8 cellular contexts compared by ENCODE assay signal in the genomic region with DNA sequence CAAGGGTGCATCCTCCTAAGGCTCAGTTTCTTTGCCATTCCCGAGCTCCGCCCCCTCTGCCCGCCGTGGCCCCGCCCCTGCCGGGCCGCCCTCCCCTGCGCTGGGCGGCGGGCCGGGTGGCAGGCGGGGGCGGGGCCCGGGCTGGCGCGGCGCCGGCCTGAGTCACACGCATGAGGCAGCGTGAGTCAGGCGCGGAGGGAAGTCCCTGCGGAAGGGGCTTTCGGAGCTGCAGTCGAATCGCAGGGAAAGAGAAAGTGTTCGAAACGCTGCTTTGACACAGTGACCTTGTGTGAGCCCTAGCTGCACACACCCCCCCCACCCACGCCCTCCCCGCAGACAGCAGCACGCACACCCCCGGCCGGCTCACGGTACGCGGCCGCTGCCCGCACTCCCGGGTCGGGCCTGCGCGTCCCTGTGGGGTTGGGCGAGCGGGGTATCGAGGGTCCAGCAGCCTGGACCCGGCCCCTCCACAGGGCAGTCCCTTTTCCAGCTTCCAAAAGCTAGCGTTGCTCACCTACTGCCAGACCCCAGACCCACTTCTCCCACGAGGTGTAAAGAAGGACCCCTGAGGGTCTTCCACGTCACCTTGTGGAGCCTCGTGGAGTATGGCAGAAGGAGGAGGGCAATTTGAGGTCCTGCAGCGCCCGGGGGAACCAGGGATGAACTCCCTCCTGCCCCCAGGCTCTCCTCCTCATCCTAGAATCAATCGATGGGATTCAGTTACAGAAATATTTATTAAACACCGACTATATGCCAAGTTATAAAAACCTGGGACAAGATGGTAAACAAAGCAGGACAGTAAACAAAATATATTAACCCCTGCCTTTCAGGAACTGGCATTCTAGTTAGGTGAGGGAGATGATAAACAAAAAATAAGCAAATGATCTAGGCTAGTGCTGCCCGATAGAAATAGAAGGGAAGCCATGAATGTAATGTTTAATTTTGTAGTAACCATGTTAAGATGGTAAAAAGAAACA. TPM values are rescaled to one million over a fixed set of nuclear protein-coding genes. Genes with fewer than 3 reads are reported as not detected.
DNase-seq lines count a peak whose midpoint lies in the region; ATAC-seq and TF ChIP-seq lines count a peak whose summit lies in the region.

No MANE protein-coding gene starts in this region.

- peak overlapping the region; percentile 76 for H2AFZ ChIP-seq in OCI-LY1 (ENCODE audit: low read length)

- H3K36me3 ChIP-seq in OCI-LY1 (ENCODE audit: insufficient read depth, low read length), result no peaks in the 10 kb centered on the region
- no peaks in the 10 kb centered on the region for H3K36me3 ChIP-seq in mucosa of descending colon (ENCODE audit: low read depth)

- H3K4me1 ChIP-seq in OCI-LY1 (ENCODE audit: insufficient read depth, low read length, severe bottlenecking), result peaks cover 44% of the 10 kb centered on the region
- no peaks in the 10 kb centered on the region for H3K4me1 ChIP-seq in mucosa of descending colon (ENCODE audit: low read depth)

- H3K9me2 ChIP-seq in OCI-LY1 (ENCODE audit: low read depth, low read length), result no peaks in the 10 kb centered on the region

- no peak overlapping the region for H3K27ac ChIP-seq in OCI-LY1 (ENCODE audit: low read depth, low read length, poor library complexity, severe bottlenecking)

- H3K9ac ChIP-seq in OCI-LY1 (ENCODE audit: low read length), result peak overlapping the region; percentile 74

- in situ Hi-C loops in Caki2 (cut with HindIII; ENCODE audit: low pct_unique_long_range_greater_than_20kb, low sequenced_read_pairs), result no loop called here

- TF ChIP-seq CTCF in OCI-LY1 (IDR thresholded peaks at IDR 0.05; ENCODE audit: low read length) (no peak), epithelial cell of esophagus (IDR thresholded peaks at IDR 0.05; ENCODE audit: insufficient read depth, low read depth, low read length, missing control alignments) (no peak), mucosa of descending colon (IDR thresholded peaks at IDR 0.05) (no peak)

- intact Hi-C loops in mucosa of descending colon (cut with DNase I, micrococcal nuclease), result no loop called here

- peak; percentile 87 for DNase-seq in Caki2 (ENCODE audit: low read depth)
- DNase-seq in HUDEP-2 (lab: John Stamatoyannopoulos, UW; ENCODE audit: unreplicated experiment in 76 of 76), result peak in 74 of 76 experiments; percentile 70 to 98 (median 93)
- peak; percentile 93 for DNase-seq in activated T-cell treated with anti-CD3 and anti-CD28 coated beads for 24 hours (ENCODE audit: low read depth)
- peak; percentile 95 for DNase-seq in epithelial cell of esophagus (ENCODE audit: low read depth)
- DNase-seq in mucosa of descending colon, result peak; percentile 95 to 97 (median 96)
- DNase-seq in stimulated activated CD8-positive, alpha-beta memory T cell treated with anti-CD3 and anti-CD28 coated beads, Interleukin-4, amount 100 ng/mL, for 1 hour (ENCODE audit: low read depth in 2 of 2, low spot score in 1 of 2), result peak; percentile 77 to 89

- H3K9me3 ChIP-seq in OCI-LY1 (ENCODE audit: low read length), result no peaks in the 10 kb centered on the region
- no peaks in the 10 kb centered on the region for H3K9me3 ChIP-seq in mucosa of descending colon

- no peaks in the 10 kb centered on the region for H3K27me3 ChIP-seq in OCI-LY1 (ENCODE audit: insufficient read depth, low read length)

- H4K20me1 ChIP-seq in OCI-LY1 (ENCODE audit: insufficient read depth, low read length), result no peaks in the 10 kb centered on the region

- no peaks in the 10 kb centered on the region for H3F3A ChIP-seq in OCI-LY1 (ENCODE audit: insufficient read depth, low read length)

- no peaks in the 10 kb centered on the region for H3K79me2 ChIP-seq in OCI-LY1 (ENCODE audit: insufficient read depth, low read length)

- H3K4me3 ChIP-seq in OCI-LY1 (ENCODE audit: low read depth, low read length, poor library complexity, severe bottlenecking) (peak overlapping the region; percentile 59), epithelial cell of esophagus (ENCODE audit: low read length) (peak overlapping the region; percentile 42), mucosa of descending colon (peak overlapping the region; percentile 20)

- peak overlapping the region; percentile 76 for H3K4me2 ChIP-seq in OCI-LY1 (ENCODE audit: low read length)

- ATAC-seq in GM21390 (IDR thresholded peaks at IDR 0.05; ENCODE audit: unreplicated experiment), result peak; percentile 82
- peak; percentile 99 for ATAC-seq in mucosa of descending colon

RNA-seq across cellular contexts. Expression of a gene that starts 12.4 kb away (rescaled TPM):
- 217 and 265 TPM in 2 replicates for total RNA-seq in Caki2 (2014; rRNA removed; shearing (Covaris generic); ENCODE audit: low replicate concordance)
- 100 to 1,000 TPM in 2 of 3 donors, 10 to 100 TPM in 1; 49.4 to 176 (median 124) TPM for total RNA-seq in mucosa of descending colon

RNA-seq across cellular contexts. Expression of a gene that starts 24.6 kb away (rescaled TPM):
- 57.0 and 64.2 TPM in 2 replicates for total RNA-seq in Caki2 (2014; rRNA removed; shearing (Covaris generic); ENCODE audit: low replicate concordance)
- total RNA-seq in mucosa of descending colon, result 10 to 100 TPM in 2 of 3 donors, 1 to 10 TPM in 1; 6.5 to 15.1 (median 11.2) TPM
